ENCODE assay signal across 1 cellular context in genomic region chr20:50724851-50725721, GRCh38.
TF ChIP-seq lines count a peak whose summit lies in the region.

No MANE protein-coding gene starts in this region.

TF ChIP-seq in SK-N-SH, 30 proteins besides CTCF, POLR2A, EP300 and RAD21 (continued from another document):
- TF ChIP-seq REST (IDR thresholded peaks at IDR 0.05; ENCODE audit: low read depth, low read length) (no peak), NRF1 (IDR thresholded peaks at IDR 0.05; ENCODE audit: low read depth, low read length) (no peak), MXI1 (IDR thresholded peaks at IDR 0.05; ENCODE audit: low read depth, low read length) (no peak), ELF1 (IDR thresholded peaks at IDR 0.05) (peak; percentile 9; the same call in 1 of the 2 replicates), SIN3A (IDR thresholded peaks at IDR 0.05; ENCODE audit: borderline replicate concordance, low read depth, low read length) (peak; percentile 54; the same call in 1 of the 2 replicates), RCOR1 (IDR thresholded peaks at IDR 0.05; ENCODE audit: low read length) (no peak), IRF3 (IDR thresholded peaks at IDR 0.05; ENCODE audit: low read depth, low read length) (no peak), POLR2AphosphoS5 (IDR thresholded peaks at IDR 0.05; ENCODE audit: low read depth, low read length) (no peak), SMC3 (IDR thresholded peaks at IDR 0.05; ENCODE audit: low read depth, low read length) (no peak), YY1 (IDR thresholded peaks at IDR 0.05; ENCODE audit: low read depth) (peak; percentile 34; the same call in 1 of the 2 replicates), USF1 (IDR thresholded peaks at IDR 0.05; ENCODE audit: borderline replicate concordance, low read depth) (no peak), CHD2 (IDR thresholded peaks at IDR 0.05; ENCODE audit: low read length, partially characterized antibody) (no peak), USF2 (IDR thresholded peaks at IDR 0.05; ENCODE audit: borderline replicate concordance, low read depth, low read length) (no peak), PBX3 (IDR thresholded peaks at IDR 0.05) (peak; percentile 68), TEAD4 (IDR thresholded peaks at IDR 0.05; ENCODE audit: borderline replicate concordance, insufficient read depth) (peak; percentile 54; the same call in 1 of the 2 replicates), TCF12 (IDR thresholded peaks at IDR 0.05) (peak; percentile 84), MEF2A (IDR thresholded peaks at IDR 0.05; ENCODE audit: borderline replicate concordance, low read depth) (peak; percentile 95), JUND (IDR thresholded peaks at IDR 0.05) (peak; percentile 80), EZH2phosphoT487 (IDR thresholded peaks at IDR 0.05; ENCODE audit: borderline replicate concordance, low read depth) (no peak), FOXJ3 (CRISPR knock-in tag; IDR thresholded peaks at IDR 0.05) (no peak), ZBTB33 (IDR thresholded peaks at IDR 0.05; ENCODE audit: borderline replicate concordance, low read depth) (no peak), MAX (IDR thresholded peaks at IDR 0.05; ENCODE audit: low read depth) (peak; percentile 43; the same call in 1 of the 2 replicates)
TF ChIP-seq in SK-N-SH: peak in this region for 12.
